ENCODE assay signal across 30 cellular contexts in the genomic region with DNA sequence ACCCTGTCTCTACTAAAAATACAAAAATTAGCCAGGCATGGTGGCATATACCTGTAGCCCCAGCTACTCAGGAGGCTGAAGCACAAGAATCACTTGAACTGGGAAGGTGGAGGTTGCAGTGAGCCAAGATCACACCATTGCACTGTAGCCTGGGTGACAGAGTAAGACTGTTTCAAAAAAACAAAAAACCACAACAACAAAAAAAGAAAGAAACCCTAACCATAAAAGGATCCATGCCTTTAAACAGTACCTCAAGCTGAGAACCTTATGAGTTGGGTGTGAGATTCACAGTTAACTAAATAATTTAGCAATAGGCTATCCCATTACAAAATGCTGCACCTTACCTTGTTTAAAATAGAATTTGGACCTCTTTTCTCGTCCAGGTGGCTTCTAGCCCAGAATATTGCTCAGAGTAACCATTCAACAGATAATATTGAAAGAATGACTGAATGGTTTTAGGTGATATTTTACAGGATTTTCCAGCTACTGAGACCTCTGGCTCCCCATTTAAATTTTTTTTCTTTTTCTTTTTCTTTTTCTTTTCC. TPM values are rescaled to one million over a fixed set of nuclear protein-coding genes. Genes with fewer than 3 reads are reported as not detected.
"Had no signal": no experiment of that assay in that cellular context is flagged by ENCODE, and none has a peak within 500 bp of the region (broad histone marks: within the 10 kb centered on the region; RNA-seq: fewer than 3 reads in every experiment).

No MANE protein-coding gene starts in this region.

- H3K27me3 Mint-ChIP-seq: brain had no signal

- H3K9me3 Mint-ChIP-seq: activated CD4-positive, alpha-beta memory T cell treated with anti-CD3 and anti-CD28 coated beads for 36 hours; activated CD4-positive, alpha-beta T cell treated with anti-CD3 and anti-CD28 coated beads, Interleukin-2, amount 10 ng/mL, durations not matched to agents 7 days and 5 days; activated naive CD4-positive, alpha-beta T cell treated with anti-CD3 and anti-CD28 coated beads, Interleukin-2, amount 50 U/mL, for 24 hours; activated naive CD8-positive, alpha-beta T cell treated with anti-CD3 and anti-CD28 coated beads, Interleukin-2, amount 50 U/mL, for 24 hours had no signal

- H3K4me3 ChIP-seq: ascending aorta, K562, Peyer's patch, SJCRH30 had no signal

- H3K9me3 ChIP-seq: ascending aorta, Peyer's patch, SJCRH30, SK-N-SH had no signal

- H3K36me3 ChIP-seq: ascending aorta, Peyer's patch, SJCRH30 had no signal

- H3K36me3 Mint-ChIP-seq: activated CD4-positive, alpha-beta memory T cell treated with anti-CD3 and anti-CD28 coated beads for 36 hours; activated naive CD4-positive, alpha-beta T cell treated with anti-CD3 and anti-CD28 coated beads, Interleukin-2, amount 50 U/mL, for 24 hours had no signal

- H3K27ac Mint-ChIP-seq: activated CD4-positive, alpha-beta memory T cell treated with anti-CD3 and anti-CD28 coated beads for 36 hours; activated CD4-positive, alpha-beta T cell treated with anti-CD3 and anti-CD28 coated beads, Interleukin-2, amount 10 ng/mL, durations not matched to agents 7 days and 5 days; activated naive CD4-positive, alpha-beta T cell treated with anti-CD3 and anti-CD28 coated beads, Interleukin-2, amount 50 U/mL, for 24 hours; activated naive CD8-positive, alpha-beta T cell treated with anti-CD3 and anti-CD28 coated beads, Interleukin-2, amount 50 U/mL, for 24 hours had no signal

- H3K4me1 Mint-ChIP-seq: activated CD4-positive, alpha-beta T cell treated with anti-CD3 and anti-CD28 coated beads, Interleukin-2, amount 10 ng/mL, durations not matched to agents 7 days and 5 days had no signal

- H3K4me3 Mint-ChIP-seq: activated CD4-positive, alpha-beta memory T cell treated with anti-CD3 and anti-CD28 coated beads for 36 hours; activated CD4-positive, alpha-beta T cell treated with anti-CD3 and anti-CD28 coated beads, Interleukin-2, amount 10 ng/mL, durations not matched to agents 7 days and 5 days; activated naive CD4-positive, alpha-beta T cell treated with anti-CD3 and anti-CD28 coated beads, Interleukin-2, amount 50 U/mL, for 24 hours; activated naive CD8-positive, alpha-beta T cell treated with anti-CD3 and anti-CD28 coated beads, Interleukin-2, amount 50 U/mL, for 24 hours; brain had no signal

- H3K27ac ChIP-seq: ascending aorta, Peyer's patch, RWPE1, SJCRH30, VCaP had no signal

- DNase-seq: activated CD4-positive, alpha-beta memory T cell treated with anti-CD3 and anti-CD28 coated beads for 36 hours; activated CD4-positive, alpha-beta T cell treated with anti-CD3 and anti-CD28 coated beads, Interleukin-2, amount 10 ng/mL, durations not matched to agents 7 days and 5 days; activated CD4-positive, CD25-positive, alpha-beta regulatory T cell; activated CD8-positive, alpha-beta memory T cell treated with anti-CD3 and anti-CD28 coated beads, Interleukin-2, amount 50 U/mL, for 4 hours; activated effector memory CD4-positive, alpha-beta T cell treated with Interleukin-2 at 50 U/mL for 16 hours; activated naive CD4-positive, alpha-beta T cell; activated naive CD8-positive, alpha-beta T cell treated with anti-CD3 and anti-CD28 coated beads, Interleukin-2, amount 50 U/mL, for 24 hours; amniotic stem cell; Karpas-422; MM.1S; NCI-H1105; NCI-H1436; NCI-H187; NCI-H2081; NCI-H510A treated with DMSO at 0.1 percent for 48 hours; NCI-H69; NK-92 treated with Interleukin-12 subunit alpha and Interleukin-12 subunit beta, amount 100 ng/mL, for 24 hours; OCI-M1; Peyer's patch; Right ventricle myocardium superior; SJCRH30; SK-N-SH; T-helper 1 cell had no signal

- ATAC-seq: activated naive CD8-positive, alpha-beta T cell treated with anti-CD3 and anti-CD28 coated beads, Interleukin-2, amount 50 U/mL, for 24 hours; K562 had no signal

RNA-seq across cellular contexts. Expression of gene DPYSL5, which starts 6.4 kb away (rescaled TPM):
- total RNA-seq: activated CD4-positive, alpha-beta memory T cell treated with anti-CD3 and anti-CD28 coated beads for 36 hours; activated CD4-positive, alpha-beta T cell treated with anti-CD3 and anti-CD28 coated beads, Interleukin-2, amount 10 ng/mL, durations not matched to agents 7 days and 5 days; ascending aorta; K562; Right ventricle myocardium superior; T-helper 2 cell treated with Interferon-gamma antibody and Interleukin-4, amounts not matched to agents 100 ng/mL and 5 ng/mL, for 36 hours had no signal
